In genomic region chr17:12727076-12727750, GRCh38 we compare ENCODE assay signal across 1 cellular context.
TF ChIP-seq lines count a peak whose summit lies in the region.

No MANE protein-coding gene starts in this region.

TF ChIP-seq in K562, 482 proteins besides CTCF, POLR2A, EP300 and RAD21 (continued from another document):
- TF ChIP-seq GMEB1 (CRISPR knock-in tag; IDR thresholded peaks at IDR 0.05) (no peak), ZNF197 (CRISPR knock-in tag; IDR thresholded peaks at IDR 0.05; ENCODE audit: low read depth) (no peak), NR2C1 (IDR thresholded peaks at IDR 0.05) (no peak), NR2C1 (tag; IDR thresholded peaks at IDR 0.05) (no peak), ETV5 (CRISPR knock-in tag; IDR thresholded peaks at IDR 0.05; ENCODE audit: low read depth) (no peak), ZNF253 (CRISPR knock-in tag; conservative IDR thresholded peaks at IDR 0.05) (no peak), ZNF124 (CRISPR knock-in tag; IDR thresholded peaks at IDR 0.05) (no peak), PTBP1 (IDR thresholded peaks at IDR 0.05; ENCODE audit: low read depth, low read length) (no peak), SAP30 (IDR thresholded peaks at IDR 0.05; ENCODE audit: borderline replicate concordance, insufficient read depth, low read depth, low read length, poor library complexity, severe bottlenecking) (no peak), ETS2 (tag; IDR thresholded peaks at IDR 0.05; ENCODE audit: borderline replicate concordance, poor library complexity, severe bottlenecking) (no peak), RBFOX2 (IDR thresholded peaks at IDR 0.05; ENCODE audit: low read depth, low read length) (no peak), GATA2 (CRISPR knock-in tag; IDR thresholded peaks at IDR 0.05) (no peak), ZNF3 (CRISPR knock-in tag; IDR thresholded peaks at IDR 0.05) (no peak), RB1 (IDR thresholded peaks at IDR 0.05; ENCODE audit: low read depth) (no peak), RBM14 (IDR thresholded peaks at IDR 0.05; ENCODE audit: borderline replicate concordance, insufficient read depth, low read depth, low read length) (no peak), HCFC1 (IDR thresholded peaks at IDR 0.05; ENCODE audit: low read depth, low read length) (no peak), OTX1 (CRISPR knock-in tag; IDR thresholded peaks at IDR 0.05) (no peak)
